19 cellular contexts compared by ENCODE assay signal in the genomic region with DNA sequence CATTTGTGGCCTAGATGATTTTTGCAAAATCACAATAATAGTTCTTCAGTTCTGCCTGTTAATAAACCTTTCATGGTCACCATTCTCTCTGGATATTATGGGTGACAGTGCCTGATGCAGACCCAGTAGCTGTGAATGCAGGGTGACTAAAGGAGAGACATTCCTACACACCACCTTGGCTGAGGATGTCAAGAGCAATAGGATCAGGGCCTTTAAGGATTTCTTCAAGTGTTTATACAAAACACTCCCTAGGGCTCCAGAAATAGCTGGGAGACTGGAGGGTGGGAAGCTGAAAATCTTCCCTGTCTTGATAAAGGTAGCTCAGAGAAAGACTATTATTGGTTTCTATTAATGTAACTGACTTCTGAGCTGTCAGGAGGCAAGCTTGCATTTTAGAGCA.
"Had no signal": no experiment of that assay in that cellular context is flagged by ENCODE, and none has a peak within 500 bp of the region (broad histone marks: within the 10 kb centered on the region; RNA-seq: fewer than 3 reads in every experiment).

No MANE protein-coding gene starts in this region.

- H3K4me3 ChIP-seq: gastrocnemius medialis, neural progenitor cell, prostate gland, skin epidermis, spleen, testis, tibial artery had no signal

- H3K9me3 Mint-ChIP-seq: type B pancreatic cell had no signal

- H3K36me3 Mint-ChIP-seq: neural progenitor cell; stimulated activated memory B cell treated with anti-CD40 and anti-IgM and Interleukin-4, amounts not matched to agents 10 μg/mL and 1 μg/mL and 100 μg/mL, for 72 hours; type B pancreatic cell had no signal

- H3K4me1 Mint-ChIP-seq: stimulated activated memory B cell treated with anti-CD40 and anti-IgM and Interleukin-4, amounts not matched to agents 10 μg/mL and 1 μg/mL and 100 μg/mL, for 72 hours had no signal

- H3K9me3 ChIP-seq: gastrocnemius medialis, prostate gland, testis, tibial artery had no signal

- DNase-seq: effector CD8-positive, alpha-beta T cell; gastrocnemius medialis; naive thymus-derived CD4-positive, alpha-beta T cell; spleen; stimulated activated CD4-positive, alpha-beta T cell treated with anti-CD3 and anti-CD28 coated beads, Interleukin-4, amount 100 ng/mL, for 4 hours; stimulated activated naive CD8-positive, alpha-beta T cell treated with anti-CD3 and anti-CD28 coated beads, Interleukin-15, Interleukin-2, amounts not matched to agents 100 U/mL and 50 U/mL, for 24 hours had no signal

- H3K4me3 Mint-ChIP-seq: dendritic cell treated with granulocyte-macrophage colony-stimulating factor and Interleukin-4, amounts not matched to agents 40 ng/mL and 50 ng/mL, for 4 days; endodermal cell; naive thymus-derived CD4-positive, alpha-beta T cell; nephron; neural progenitor cell; stimulated activated memory B cell treated with anti-CD40 and anti-IgM and Interleukin-4, amounts not matched to agents 10 μg/mL and 1 μg/mL and 100 μg/mL, for 72 hours; type B pancreatic cell had no signal

- ATAC-seq: naive thymus-derived CD4-positive, alpha-beta T cell; stimulated activated memory B cell treated with anti-CD40 and anti-IgM and Interleukin-4, amounts not matched to agents 10 μg/mL and 1 μg/mL and 100 μg/mL, for 72 hours; stimulated activated naive CD8-positive, alpha-beta T cell treated with anti-CD3 and anti-CD28 coated beads, Interleukin-15, Interleukin-2, amounts not matched to agents 100 U/mL and 50 U/mL, for 24 hours had no signal

- H3K27me3 ChIP-seq: gastrocnemius medialis, neural progenitor cell, testis, tibial artery had no signal

- H3K4me1 ChIP-seq: gastrocnemius medialis, prostate gland, spleen, testis, tibial artery had no signal

- H3K9ac ChIP-seq: neural progenitor cell had no signal

- H2AFZ ChIP-seq: neural progenitor cell had no signal

- H3K36me3 ChIP-seq: gastrocnemius medialis, prostate gland, spleen, tibial artery had no signal

- H3K27ac ChIP-seq: epithelial cell of prostate, gastrocnemius medialis, neural progenitor cell, prostate gland, skin epidermis, spleen, testis, tibial artery had no signal

- FAIRE-seq: keratinocyte, urothelium cell line had no signal

- H3K27ac Mint-ChIP-seq: dendritic cell treated with granulocyte-macrophage colony-stimulating factor and Interleukin-4, amounts not matched to agents 40 ng/mL and 50 ng/mL, for 4 days; endodermal cell; naive thymus-derived CD4-positive, alpha-beta T cell; neural progenitor cell; stimulated activated memory B cell treated with anti-CD40 and anti-IgM and Interleukin-4, amounts not matched to agents 10 μg/mL and 1 μg/mL and 100 μg/mL, for 72 hours; type B pancreatic cell had no signal

- H3K27me3 Mint-ChIP-seq: dendritic cell treated with granulocyte-macrophage colony-stimulating factor and Interleukin-4, amounts not matched to agents 40 ng/mL and 50 ng/mL, for 4 days; stimulated activated memory B cell treated with anti-CD40 and anti-IgM and Interleukin-4, amounts not matched to agents 10 μg/mL and 1 μg/mL and 100 μg/mL, for 72 hours; type B pancreatic cell had no signal
